ENCODE assay signal across 1 cellular context in the genomic region with DNA sequence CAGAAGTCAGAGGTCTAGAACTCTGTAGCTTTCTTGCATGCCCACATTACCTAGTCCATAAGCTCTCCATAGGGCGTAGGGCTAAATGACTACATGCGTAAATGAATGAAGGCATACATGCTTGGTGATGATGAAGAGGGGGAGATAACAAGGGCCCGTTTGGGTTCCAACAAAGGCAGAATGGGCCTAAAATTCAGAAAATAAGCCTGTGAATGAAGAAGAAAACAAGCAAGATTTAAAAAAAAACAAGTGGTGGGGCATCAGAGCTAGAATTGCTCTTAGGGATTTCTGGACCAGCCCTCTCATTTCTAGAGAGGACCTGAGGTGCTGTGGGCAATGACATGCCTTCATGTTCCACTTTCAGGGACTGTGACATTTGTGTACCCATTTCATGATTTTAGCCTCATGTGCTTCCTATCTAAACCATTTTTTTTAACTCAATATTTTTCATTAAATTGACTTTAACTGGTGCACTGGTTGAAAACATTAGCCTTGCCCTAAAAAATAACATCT.
TF ChIP-seq lines count a peak whose summit lies in the region.

No MANE protein-coding gene starts in this region.

TF ChIP-seq in A549, 52 proteins besides CTCF, POLR2A, EP300 and RAD21 (continued from another document):
- TF ChIP-seq, protein P1, sequence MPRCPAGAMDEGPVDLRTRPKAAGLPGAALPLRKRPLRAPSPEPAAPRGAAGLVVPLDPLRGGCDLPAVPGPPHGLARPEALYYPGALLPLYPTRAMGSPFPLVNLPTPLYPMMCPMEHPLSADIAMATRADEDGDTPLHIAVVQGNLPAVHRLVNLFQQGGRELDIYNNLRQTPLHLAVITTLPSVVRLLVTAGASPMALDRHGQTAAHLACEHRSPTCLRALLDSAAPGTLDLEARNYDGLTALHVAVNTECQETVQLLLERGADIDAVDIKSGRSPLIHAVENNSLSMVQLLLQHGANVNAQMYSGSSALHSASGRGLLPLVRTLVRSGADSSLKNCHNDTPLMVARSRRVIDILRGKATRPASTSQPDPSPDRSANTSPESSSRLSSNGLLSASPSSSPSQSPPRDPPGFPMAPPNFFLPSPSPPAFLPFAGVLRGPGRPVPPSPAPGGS (IDR thresholded peaks at IDR 0.05), result no peak
- no peak for TF ChIP-seq HOXB13 (CRISPR knock-in tag; IDR thresholded peaks at IDR 0.05; ENCODE audit: low read depth)
- TF ChIP-seq NPAS2 (CRISPR knock-in tag; IDR thresholded peaks at IDR 0.05; ENCODE audit: borderline replicate concordance), result no peak
